In the genomic region with DNA sequence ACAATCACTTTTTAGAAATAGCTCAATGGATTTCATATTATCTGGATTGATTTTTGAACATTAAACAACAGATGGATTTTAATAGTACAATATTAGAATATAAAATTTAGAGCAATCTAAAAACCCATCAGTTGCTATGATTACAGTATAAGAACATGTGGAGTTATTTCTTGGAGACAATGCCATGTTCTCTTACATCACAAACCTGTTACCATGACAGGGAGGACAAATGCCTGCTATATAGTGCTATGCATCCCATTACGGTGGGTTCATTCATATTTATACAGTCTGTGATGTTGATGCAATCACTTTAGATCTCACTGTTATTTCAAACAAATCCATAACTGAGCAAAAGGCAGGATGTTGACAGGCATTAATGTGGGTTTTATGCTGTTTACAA, we compare ENCODE assay signal across 25 cellular contexts.
"Had no signal": no experiment of that assay in that cellular context is flagged by ENCODE, and none has a peak within 500 bp of the region (broad histone marks: within the 10 kb centered on the region; RNA-seq: fewer than 3 reads in every experiment).

No MANE protein-coding gene starts in this region.

- H3K4me1 ChIP-seq: prostate gland, right atrium auricular region, tibial nerve, vagina had no signal

- H3K9me3 ChIP-seq: ovary, prostate gland, right atrium auricular region, right lobe of liver, sigmoid colon, stomach, thoracic aorta, thyroid gland, tibial nerve, upper lobe of left lung, vagina had no signal

- ATAC-seq: naive thymus-derived CD4-positive, alpha-beta T cell; natural killer cell; right lobe of liver; stimulated activated effector memory CD8-positive, alpha-beta T cell treated with anti-CD3 and anti-CD28 coated beads, Interleukin-12 subunit alpha, Interleukin-12 subunit beta, amount 100 ng/mL, for 72 hours; stimulated activated naive B cell treated with anti-CD40 and anti-IgM and Interleukin-4, amounts not matched to agents 10 μg/mL and 1 μg/mL and 100 μg/mL, for 72 hours had no signal

- DNase-seq: naive thymus-derived CD4-positive, alpha-beta T cell; natural killer cell; occipital lobe; ovary; retina; right lobe of liver; sigmoid colon; small intestine; stimulated activated CD4-positive, alpha-beta T cell treated with anti-CD3 and anti-CD28 coated beads, Interleukin-15, amount 100 ng/mL, for 24 hours; stimulated activated CD4-positive, alpha-beta T cell treated with anti-CD3 and anti-CD28 coated beads, Interleukin-2, amount 100 ng/mL, for 24 hours; stimulated activated CD4-positive, alpha-beta T cell treated with anti-CD3 and anti-CD28 coated beads, Interleukin-2, amount 100 ng/mL, for 48 hours; stimulated activated CD4-positive, alpha-beta T cell treated with anti-CD3 and anti-CD28 coated beads, Interleukin-4, amount 100 ng/mL, for 24 hours; stimulated activated naive B cell treated with anti-CD40 and anti-IgM and Interleukin-4, amounts not matched to agents 10 μg/mL and 1 μg/mL and 100 μg/mL, for 72 hours; stimulated activated naive CD4-positive, alpha-beta T cell treated with Interleukin-2 at 50 U/mL for 16 hours; stomach; thyroid gland; trophoblast cell; upper lobe of left lung had no signal

- FAIRE-seq: urothelium cell line had no signal

- H3K27me3 ChIP-seq: ovary, right atrium auricular region, right lobe of liver, sigmoid colon, stomach, thyroid gland, tibial nerve, upper lobe of left lung, vagina had no signal

- H3K36me3 ChIP-seq: ovary, prostate gland, right atrium auricular region, right lobe of liver, sigmoid colon, stomach, thoracic aorta, thyroid gland, tibial nerve, upper lobe of left lung, vagina had no signal

- H3K27ac ChIP-seq: ovary, prostate gland, right atrium auricular region, right lobe of liver, sigmoid colon, stomach, thoracic aorta, thyroid gland, tibial nerve, upper lobe of left lung, vagina had no signal

- H3K4me3 ChIP-seq: ovary, prostate gland, right atrium auricular region, right lobe of liver, sigmoid colon, stomach, thoracic aorta, thyroid gland, tibial nerve, upper lobe of left lung, vagina had no signal
